2 cellular contexts compared by ENCODE assay signal in genomic region chr1:19923137-19923952, GRCh38.
TF ChIP-seq lines count a peak whose summit lies in the region.

A gene with protein sequence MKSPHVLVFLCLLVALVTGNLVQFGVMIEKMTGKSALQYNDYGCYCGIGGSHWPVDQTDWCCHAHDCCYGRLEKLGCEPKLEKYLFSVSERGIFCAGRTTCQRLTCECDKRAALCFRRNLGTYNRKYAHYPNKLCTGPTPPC (minus strand): TSS chr1:19923617. CDS start chr1:19923559, 58 bp downstream.

TF ChIP-seq in HepG2, 621 proteins besides CTCF, POLR2A, EP300 and RAD21 (continues in another document):
- TF ChIP-seq, protein P1, sequence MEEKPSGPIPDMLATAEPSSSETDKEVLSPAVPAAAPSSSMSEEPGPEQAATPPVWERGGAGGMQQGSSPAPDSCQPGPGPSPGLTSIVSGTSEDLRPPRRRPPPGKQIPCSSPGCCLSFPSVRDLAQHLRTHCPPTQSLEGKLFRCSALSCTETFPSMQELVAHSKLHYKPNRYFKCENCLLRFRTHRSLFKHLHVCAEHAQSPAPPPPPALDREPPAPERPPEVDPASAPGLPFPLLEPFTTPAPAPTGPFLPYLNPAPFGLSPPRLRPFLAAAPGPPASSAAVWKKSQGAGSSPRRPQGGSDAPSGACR (CRISPR knock-in tag; IDR thresholded peaks at IDR 0.05) = no peak
- TF ChIP-seq, protein P2, sequence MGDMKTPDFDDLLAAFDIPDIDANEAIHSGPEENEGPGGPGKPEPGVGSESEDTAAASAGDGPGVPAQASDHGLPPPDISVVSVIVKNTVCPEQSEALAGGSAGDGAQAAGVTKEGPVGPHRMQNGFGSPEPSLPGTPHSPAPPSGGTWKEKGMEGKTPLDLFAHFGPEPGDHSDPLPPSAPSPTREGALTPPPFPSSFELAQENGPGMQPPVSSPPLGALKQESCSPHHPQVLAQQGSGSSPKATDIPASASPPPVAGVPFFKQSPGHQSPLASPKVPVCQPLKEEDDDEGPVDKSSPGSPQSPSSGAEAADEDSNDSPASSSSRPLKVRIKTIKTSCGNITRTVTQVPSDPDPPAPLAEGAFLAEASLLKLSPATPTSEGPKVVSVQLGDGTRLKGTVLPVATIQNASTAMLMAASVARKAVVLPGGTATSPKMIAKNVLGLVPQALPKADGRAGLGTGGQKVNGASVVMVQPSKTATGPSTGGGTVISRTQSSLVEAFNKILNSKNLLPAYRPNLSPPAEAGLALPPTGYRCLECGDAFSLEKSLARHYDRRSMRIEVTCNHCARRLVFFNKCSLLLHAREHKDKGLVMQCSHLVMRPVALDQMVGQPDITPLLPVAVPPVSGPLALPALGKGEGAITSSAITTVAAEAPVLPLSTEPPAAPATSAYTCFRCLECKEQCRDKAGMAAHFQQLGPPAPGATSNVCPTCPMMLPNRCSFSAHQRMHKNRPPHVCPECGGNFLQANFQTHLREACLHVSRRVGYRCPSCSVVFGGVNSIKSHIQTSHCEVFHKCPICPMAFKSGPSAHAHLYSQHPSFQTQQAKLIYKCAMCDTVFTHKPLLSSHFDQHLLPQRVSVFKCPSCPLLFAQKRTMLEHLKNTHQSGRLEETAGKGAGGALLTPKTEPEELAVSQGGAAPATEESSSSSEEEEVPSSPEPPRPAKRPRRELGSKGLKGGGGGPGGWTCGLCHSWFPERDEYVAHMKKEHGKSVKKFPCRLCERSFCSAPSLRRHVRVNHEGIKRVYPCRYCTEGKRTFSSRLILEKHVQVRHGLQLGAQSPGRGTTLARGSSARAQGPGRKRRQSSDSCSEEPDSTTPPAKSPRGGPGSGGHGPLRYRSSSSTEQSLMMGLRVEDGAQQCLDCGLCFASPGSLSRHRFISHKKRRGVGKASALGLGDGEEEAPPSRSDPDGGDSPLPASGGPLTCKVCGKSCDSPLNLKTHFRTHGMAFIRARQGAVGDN (CRISPR knock-in tag; IDR thresholded peaks at IDR 0.05) = peak; percentile 64; the same call in 1 of the 2 replicates
- TF ChIP-seq ZNF576 (CRISPR knock-in tag; IDR thresholded peaks at IDR 0.05) (no peak), ZFP36 (IDR thresholded peaks at IDR 0.05; ENCODE audit: borderline replicate concordance, low read depth, low read length, partially characterized antibody) (no peak), ZFP90 (CRISPR knock-in tag; IDR thresholded peaks at IDR 0.05; ENCODE audit: borderline replicate concordance) (0 out of 2 replicates have a peak, but pooled peaks have one; percentile 28), HNRNPL (IDR thresholded peaks at IDR 0.05; ENCODE audit: low read depth, low read length) (peak; percentile 90; the same call in 1 of the 2 replicates), ZNF468 (CRISPR knock-in tag; IDR thresholded peaks at IDR 0.05) (no peak), ZNF572 (CRISPR knock-in tag; IDR thresholded peaks at IDR 0.05) (no peak), ZFP62 (CRISPR knock-in tag; IDR thresholded peaks at IDR 0.05) (no peak)
- TF ChIP-seq, protein P3, sequence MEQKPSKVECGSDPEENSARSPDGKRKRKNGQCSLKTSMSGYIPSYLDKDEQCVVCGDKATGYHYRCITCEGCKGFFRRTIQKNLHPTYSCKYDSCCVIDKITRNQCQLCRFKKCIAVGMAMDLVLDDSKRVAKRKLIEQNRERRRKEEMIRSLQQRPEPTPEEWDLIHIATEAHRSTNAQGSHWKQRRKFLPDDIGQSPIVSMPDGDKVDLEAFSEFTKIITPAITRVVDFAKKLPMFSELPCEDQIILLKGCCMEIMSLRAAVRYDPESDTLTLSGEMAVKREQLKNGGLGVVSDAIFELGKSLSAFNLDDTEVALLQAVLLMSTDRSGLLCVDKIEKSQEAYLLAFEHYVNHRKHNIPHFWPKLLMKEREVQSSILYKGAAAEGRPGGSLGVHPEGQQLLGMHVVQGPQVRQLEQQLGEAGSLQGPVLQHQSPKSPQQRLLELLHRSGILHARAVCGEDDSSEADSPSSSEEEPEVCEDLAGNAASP (CRISPR knock-in tag; IDR thresholded peaks at IDR 0.05; ENCODE audit: borderline replicate concordance) = no peak
- TF ChIP-seq, protein P4, sequence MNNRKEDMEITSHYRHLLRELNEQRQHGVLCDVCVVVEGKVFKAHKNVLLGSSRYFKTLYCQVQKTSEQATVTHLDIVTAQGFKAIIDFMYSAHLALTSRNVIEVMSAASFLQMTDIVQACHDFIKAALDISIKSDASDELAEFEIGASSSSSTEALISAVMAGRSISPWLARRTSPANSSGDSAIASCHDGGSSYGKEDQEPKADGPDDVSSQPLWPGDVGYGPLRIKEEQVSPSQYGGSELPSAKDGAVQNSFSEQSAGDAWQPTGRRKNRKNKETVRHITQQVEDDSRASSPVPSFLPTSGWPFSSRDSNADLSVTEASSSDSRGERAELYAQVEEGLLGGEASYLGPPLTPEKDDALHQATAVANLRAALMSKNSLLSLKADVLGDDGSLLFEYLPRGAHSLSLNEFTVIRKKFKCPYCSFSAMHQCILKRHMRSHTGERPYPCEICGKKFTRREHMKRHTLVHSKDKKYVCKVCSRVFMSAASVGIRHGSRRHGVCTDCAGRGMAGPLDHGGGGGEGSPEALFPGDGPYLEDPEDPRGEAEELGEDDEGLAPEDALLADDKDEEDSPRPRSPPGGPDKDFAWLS (CRISPR knock-in tag; IDR thresholded peaks at IDR 0.05; ENCODE audit: borderline replicate concordance) = no peak
- TF ChIP-seq, protein P5, sequence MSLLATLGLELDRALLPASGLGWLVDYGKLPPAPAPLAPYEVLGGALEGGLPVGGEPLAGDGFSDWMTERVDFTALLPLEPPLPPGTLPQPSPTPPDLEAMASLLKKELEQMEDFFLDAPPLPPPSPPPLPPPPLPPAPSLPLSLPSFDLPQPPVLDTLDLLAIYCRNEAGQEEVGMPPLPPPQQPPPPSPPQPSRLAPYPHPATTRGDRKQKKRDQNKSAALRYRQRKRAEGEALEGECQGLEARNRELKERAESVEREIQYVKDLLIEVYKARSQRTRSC (CRISPR knock-in tag; IDR thresholded peaks at IDR 0.05; ENCODE audit: low read depth) = no peak
- TF ChIP-seq, protein P6, sequence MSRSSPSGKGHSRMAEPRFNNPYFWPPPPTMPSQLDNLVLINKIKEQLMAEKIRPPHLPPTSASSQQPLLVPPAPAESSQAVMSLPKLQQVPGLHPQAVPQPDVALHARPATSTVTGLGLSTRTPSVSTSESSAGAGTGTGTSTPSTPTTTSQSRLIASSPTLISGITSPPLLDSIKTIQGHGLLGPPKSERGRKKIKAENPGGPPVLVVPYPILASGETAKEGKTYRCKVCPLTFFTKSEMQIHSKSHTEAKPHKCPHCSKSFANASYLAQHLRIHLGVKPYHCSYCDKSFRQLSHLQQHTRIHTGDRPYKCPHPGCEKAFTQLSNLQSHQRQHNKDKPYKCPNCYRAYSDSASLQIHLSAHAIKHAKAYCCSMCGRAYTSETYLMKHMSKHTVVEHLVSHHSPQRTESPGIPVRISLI (CRISPR knock-in tag; IDR thresholded peaks at IDR 0.05; ENCODE audit: borderline replicate concordance) = no peak

TF ChIP-seq in HEK293T, 16 proteins besides CTCF, POLR2A, EP300 and RAD21:
- TF ChIP-seq LEF1 (IDR thresholded peaks at IDR 0.05; ENCODE audit: borderline replicate concordance) (no peak), FOXK2 (IDR thresholded peaks at IDR 0.05) (no peak), SUZ12 (IDR thresholded peaks at IDR 0.05) (no peak), L3MBTL2 (conservative IDR thresholded peaks at IDR 0.05) (no peak), FOXA1 (IDR thresholded peaks at IDR 0.05) (no peak), CTBP1 (IDR thresholded peaks at IDR 0.05; ENCODE audit: borderline replicate concordance) (no peak), SP1 (IDR thresholded peaks at IDR 0.05) (no peak), NFRKB (IDR thresholded peaks at IDR 0.05) (no peak), HDGF (IDR thresholded peaks at IDR 0.05; ENCODE audit: borderline replicate concordance) (no peak), TARDBP (IDR thresholded peaks at IDR 0.05) (no peak), FOXM1 (IDR thresholded peaks at IDR 0.05; ENCODE audit: borderline replicate concordance) (no peak), ARNT (IDR thresholded peaks at IDR 0.05) (no peak), ELF4 (IDR thresholded peaks at IDR 0.05) (no peak), BHLHE40 (IDR thresholded peaks at IDR 0.05; ENCODE audit: borderline replicate concordance) (no peak), ZNF384 (IDR thresholded peaks at IDR 0.05) (no peak)
- TF ChIP-seq, protein P7, sequence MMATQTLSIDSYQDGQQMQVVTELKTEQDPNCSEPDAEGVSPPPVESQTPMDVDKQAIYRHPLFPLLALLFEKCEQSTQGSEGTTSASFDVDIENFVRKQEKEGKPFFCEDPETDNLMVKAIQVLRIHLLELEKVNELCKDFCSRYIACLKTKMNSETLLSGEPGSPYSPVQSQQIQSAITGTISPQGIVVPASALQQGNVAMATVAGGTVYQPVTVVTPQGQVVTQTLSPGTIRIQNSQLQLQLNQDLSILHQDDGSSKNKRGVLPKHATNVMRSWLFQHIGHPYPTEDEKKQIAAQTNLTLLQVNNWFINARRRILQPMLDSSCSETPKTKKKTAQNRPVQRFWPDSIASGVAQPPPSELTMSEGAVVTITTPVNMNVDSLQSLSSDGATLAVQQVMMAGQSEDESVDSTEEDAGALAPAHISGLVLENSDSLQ (IDR thresholded peaks at IDR 0.05) = no peak
TF ChIP-seq in HEK293T: peak in this region for 0.
